In the genomic region with DNA sequence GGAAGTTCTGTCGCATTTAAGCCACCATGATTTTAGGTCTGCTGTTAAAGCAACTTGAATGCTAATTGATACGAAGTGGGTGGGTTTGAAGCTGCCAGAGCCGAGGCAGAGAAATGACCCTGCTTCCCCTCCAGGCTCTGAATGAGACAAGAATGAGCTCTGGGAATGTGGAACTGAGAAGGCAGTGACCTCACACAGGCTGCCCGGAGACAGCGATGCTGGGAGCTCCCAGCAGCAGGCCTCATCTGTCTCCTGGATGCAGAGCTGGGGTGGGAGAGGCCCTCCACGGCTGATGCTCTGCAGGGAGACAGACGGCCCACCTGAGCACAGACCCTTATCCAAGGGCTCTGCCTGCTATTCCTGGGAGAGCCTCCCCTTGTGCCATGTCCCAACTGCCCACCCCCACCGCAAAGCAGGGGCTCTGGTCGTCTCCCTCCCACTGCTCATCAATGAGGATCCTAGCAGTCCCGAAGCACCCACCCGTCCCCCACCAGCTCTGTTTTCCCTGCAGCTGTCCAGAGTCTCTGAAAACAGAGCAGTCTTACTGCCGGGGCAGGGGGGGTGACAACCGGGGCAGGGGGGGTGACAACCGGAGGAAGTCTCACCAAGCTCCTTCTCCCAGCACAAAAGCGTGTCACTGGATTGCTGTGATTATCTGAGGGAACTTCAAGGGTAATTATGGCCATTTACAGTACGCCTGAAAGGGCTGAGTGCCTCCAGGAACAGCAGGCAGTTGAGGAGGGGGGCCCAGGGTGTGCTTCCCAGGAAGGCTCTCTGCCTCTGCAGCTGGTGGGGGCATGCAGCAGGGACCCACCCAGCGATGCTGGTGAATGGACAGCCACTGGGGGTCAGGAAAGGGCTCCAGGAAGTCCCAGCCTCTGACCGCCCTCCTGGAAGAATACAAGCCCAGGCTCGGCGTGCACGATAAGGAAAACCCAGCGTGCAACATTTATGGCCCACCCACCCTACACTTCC, we compare ENCODE assay signal across 13 cellular contexts.
DNase-seq lines count a peak whose midpoint lies in the region; ATAC-seq and TF ChIP-seq lines count a peak whose summit lies in the region.
"Had no signal": no experiment of that assay in that cellular context is flagged by ENCODE, and none has a peak within 500 bp of the region (broad histone marks: within the 10 kb centered on the region; RNA-seq: fewer than 3 reads in every experiment).

No MANE protein-coding gene starts in this region.

- H3K4me3 ChIP-seq in SJCRH30, result peak overlapping the region; percentile 23
- H3K4me3 ChIP-seq in smooth muscle cell, result no peak overlapping the region

- ATAC-seq in GM21367 (IDR thresholded peaks at IDR 0.05; ENCODE audit: unreplicated experiment), result no peak
- ATAC-seq in GM19035 (IDR thresholded peaks at IDR 0.05; ENCODE audit: unreplicated experiment), result no peak
- ATAC-seq: activated T-cell treated with anti-CD3 and anti-CD28 coated beads, Interleukin-2, amount 50 U/mL, for 72 hours; left colon had no signal

- no peaks in the 10 kb centered on the region for H3F3A ChIP-seq in smooth muscle cell (ENCODE audit: low read depth)

- H3K79me2 ChIP-seq in smooth muscle cell (ENCODE audit: low read depth), result no peaks in the 10 kb centered on the region

- peak overlapping the region; percentile 19 for H3K27ac Mint-ChIP-seq in activated CD4-positive, alpha-beta T cell treated with anti-CD3 and anti-CD28 coated beads, Interleukin-2, amount 10 ng/mL, durations not matched to agents 7 days and 5 days
- H3K27ac Mint-ChIP-seq: activated T-cell treated with anti-CD3 and anti-CD28 coated beads, Interleukin-2, amount 50 U/mL, for 72 hours had no signal

- no peaks in the 10 kb centered on the region for H3K36me3 Mint-ChIP-seq in activated CD4-positive, alpha-beta T cell treated with anti-CD3 and anti-CD28 coated beads, Interleukin-2, amount 10 ng/mL, durations not matched to agents 7 days and 5 days (ENCODE audit: low read depth)

- DNase-seq in activated CD4-positive, alpha-beta T cell treated with anti-CD3 and anti-CD28 coated beads, Interleukin-2, amount 10 ng/mL, durations not matched to agents 7 days and 5 days, result no peak
- DNase-seq in activated CD4-positive, alpha-beta T cell treated with anti-CD3 and anti-CD28 coated beads for 1 hour, result no peak
- DNase-seq in SJCRH30 (peak; percentile 85 to 89), islet precursor cell (peak; percentile 90), smooth muscle cell (lab: John Stamatoyannopoulos, UW; ENCODE audit: unreplicated experiment) (no peak), occipital lobe (lab: John Stamatoyannopoulos, UW) (no peak)
- DNase-seq: activated CD4-positive, alpha-beta T cell treated with anti-CD3 and anti-CD28 coated beads, Interleukin-2, amount 50 U/mL, for 4 hours; activated T-cell treated with anti-CD3 and anti-CD28 coated beads, Interleukin-2, amount 50 U/mL, for 72 hours; left colon; NCI-H526; small intestine had no signal

- no peak overlapping the region for H3K4me2 ChIP-seq in smooth muscle cell

- POLR2A ChIA-PET in activated CD4-positive, alpha-beta T cell treated with anti-CD3 and anti-CD28 coated beads, Interleukin-2, amount 10 ng/mL, durations not matched to agents 7 days and 5 days (lab: Charles Lee), result no interaction called here

- H3K9me3 ChIP-seq in SJCRH30 (replicated peaks) (no peaks in the 10 kb centered on the region), smooth muscle cell (replicated peaks; ENCODE audit: low read depth) (no peaks in the 10 kb centered on the region)

- no peak overlapping the region for H3K4me3 Mint-ChIP-seq in activated CD4-positive, alpha-beta T cell treated with anti-CD3 and anti-CD28 coated beads, Interleukin-2, amount 10 ng/mL, durations not matched to agents 7 days and 5 days
- H3K4me3 Mint-ChIP-seq: activated T-cell treated with anti-CD3 and anti-CD28 coated beads, Interleukin-2, amount 50 U/mL, for 72 hours had no signal

- H3K36me3 ChIP-seq in SJCRH30 (peaks cover 7% of the 10 kb centered on the region), smooth muscle cell (ENCODE audit: low read depth) (no peaks in the 10 kb centered on the region)

- no peak for TF ChIP-seq CTCF in smooth muscle cell (IDR thresholded peaks at IDR 0.05; ENCODE audit: borderline replicate concordance, insufficient read depth, poor library complexity, severe bottlenecking)

- no peak overlapping the region for H3K9ac ChIP-seq in smooth muscle cell (ENCODE audit: low read depth)

- WGBS in smooth muscle cell (ENCODE audit: low lambda C conversion rate), result 28% methylated on average over 20 of the region's 22 CpGs

- CTCF ChIA-PET in activated CD4-positive, alpha-beta T cell treated with anti-CD3 and anti-CD28 coated beads, Interleukin-2, amount 10 ng/mL, durations not matched to agents 7 days and 5 days (lab: Charles Lee), result interaction anchor here (1.1 to 1.6 kb wide), 3 partner anchors 10 to 39 kb away, joined by 3 to 4 read pairs (median 3); no protein-coding TSS in a partner anchor

- no peak overlapping the region for H2AFZ ChIP-seq in smooth muscle cell (ENCODE audit: low read depth)

- H4K20me1 ChIP-seq in smooth muscle cell (ENCODE audit: low read depth), result no peaks in the 10 kb centered on the region

- H3K27ac ChIP-seq in SJCRH30, result peak overlapping the region; percentile 95
- peak overlapping the region; percentile 48 for H3K27ac ChIP-seq in smooth muscle cell (ENCODE audit: low read depth)

- H3K4me1 ChIP-seq in SJCRH30 (peaks cover 68% of the 10 kb centered on the region), smooth muscle cell (ENCODE audit: low read depth) (no peaks in the 10 kb centered on the region)

- H3K4me1 Mint-ChIP-seq in activated CD4-positive, alpha-beta T cell treated with anti-CD3 and anti-CD28 coated beads, Interleukin-2, amount 10 ng/mL, durations not matched to agents 7 days and 5 days, result no peaks in the 10 kb centered on the region

- H3K27me3 Mint-ChIP-seq in activated CD4-positive, alpha-beta T cell treated with anti-CD3 and anti-CD28 coated beads, Interleukin-2, amount 10 ng/mL, durations not matched to agents 7 days and 5 days, result no peaks in the 10 kb centered on the region

- no peaks in the 10 kb centered on the region for H3K9me3 Mint-ChIP-seq in activated CD4-positive, alpha-beta T cell treated with anti-CD3 and anti-CD28 coated beads, Interleukin-2, amount 10 ng/mL, durations not matched to agents 7 days and 5 days
- H3K9me3 Mint-ChIP-seq: activated T-cell treated with anti-CD3 and anti-CD28 coated beads, Interleukin-2, amount 50 U/mL, for 72 hours had no signal

- H3K27me3 ChIP-seq in SJCRH30 (no peaks in the 10 kb centered on the region), smooth muscle cell (ENCODE audit: low read depth) (no peaks in the 10 kb centered on the region)

Comparison
In these comparisons a context has a peak if more than half of its experiments do, and no peak if none do; other contexts are left out.
1. DNase-seq: peak in SJCRH30 (2 of 2) and islet precursor cell (single experiment); none in activated CD4-positive, alpha-beta T cell treated with anti-CD3 and anti-CD28 coated beads, Interleukin-2, amount 10 ng/mL, durations not matched to agents 7 days and 5 days (single experiment), activated CD4-positive, alpha-beta T cell treated with anti-CD3 and anti-CD28 coated beads for 1 hour (single experiment), smooth muscle cell (single experiment) and occipital lobe (single experiment).